Comparison of ENCODE assay signal across 29 cellular contexts in genomic region chr1:19043579-19044443, GRCh38.
DNase-seq lines count a peak whose midpoint lies in the region; ATAC-seq, FAIRE-seq and TF ChIP-seq lines count a peak whose summit lies in the region.
"Had no signal": no experiment of that assay in that cellular context is flagged by ENCODE, and none has a peak within 500 bp of the region (broad histone marks: within the 10 kb centered on the region; RNA-seq: fewer than 3 reads in every experiment).

No MANE protein-coding gene starts in this region.

- DNase-seq in activated naive CD4-positive, alpha-beta T cell treated with anti-CD3 and anti-CD28 coated beads for 36 hours: peak; percentile 2
- DNase-seq in activated naive CD4-positive, alpha-beta T cell treated with anti-CD3 and anti-CD28 coated beads, Interleukin-2, amount 10 ng/mL, durations not matched to agents 7 days and 5 days: no peak
- DNase-seq in WTC11 (ENCODE audit: low spot score) (peak; percentile 4), kidney (peak; percentile 43), spleen (peak; percentile 54), GF-D8 (lab: John Stamatoyannopoulos, UW) (no peak)
- DNase-seq in stimulated activated effector memory CD8-positive, alpha-beta T cell treated with anti-CD3 and anti-CD28 coated beads, Interleukin-12 subunit alpha, Interleukin-12 subunit beta, amount 100 ng/mL, for 72 hours (ENCODE audit: low spot score in 2 of 2): no peak
- DNase-seq in activated CD4-positive, alpha-beta T cell treated with anti-CD3 and anti-CD28 coated beads, Interleukin-2, amount 50 U/mL, for 48 hours: no peak
- DNase-seq: activated CD8-positive, alpha-beta T cell treated with anti-CD3 and anti-CD28 coated beads, Interleukin-2, amount 10 ng/mL, durations not matched to agents 7 days and 5 days; AML-193; amniotic stem cell; brain microvascular endothelial cell; CD4-positive, alpha-beta T cell; gastrocnemius medialis; Kasumi-1; naive thymus-derived CD8-positive, alpha-beta T cell; NCI-H1417 treated with DMSO at 0.1 percent for 48 hours; NCI-H2081; NCI-H526 treated with DMSO at 0.1 percent for 48 hours; retina; Right ventricle myocardium superior; testis had no signal

- no peak for ATAC-seq in WTC11
- no peak for ATAC-seq in stimulated activated effector memory CD8-positive, alpha-beta T cell treated with anti-CD3 and anti-CD28 coated beads, Interleukin-12 subunit alpha, Interleukin-12 subunit beta, amount 100 ng/mL, for 72 hours
- ATAC-seq: A549; activated CD8-positive, alpha-beta T cell treated with anti-CD3 and anti-CD28 coated beads, Interleukin-2, amount 10 ng/mL, durations not matched to agents 7 days and 5 days; gastrocnemius medialis; naive thymus-derived CD8-positive, alpha-beta T cell; Panc1 had no signal

- H3K27me3 Mint-ChIP-seq in activated naive CD4-positive, alpha-beta T cell treated with anti-CD3 and anti-CD28 coated beads for 36 hours (ENCODE audit: low read depth): no peaks in the 10 kb centered on the region
- H3K27me3 Mint-ChIP-seq in activated naive CD4-positive, alpha-beta T cell treated with anti-CD3 and anti-CD28 coated beads, Interleukin-2, amount 10 ng/mL, durations not matched to agents 7 days and 5 days: peaks cover 62% of the 10 kb centered on the region
- no peaks in the 10 kb centered on the region; the same call in 1 of the 2 replicates for H3K27me3 Mint-ChIP-seq in WTC11 (ENCODE audit: low read depth)

- intact Hi-C loops in activated naive CD4-positive, alpha-beta T cell treated with anti-CD3 and anti-CD28 coated beads for 36 hours (cut with micrococcal nuclease): no loop called here
- intact Hi-C loops in kidney (cut with DNase I): no loop called here
- intact Hi-C loops in spleen (cut with DNase I; ENCODE audit: low total_unique reads): no loop called here

- no peak overlapping the region for H3K9ac ChIP-seq in kidney (ENCODE audit: low read length in 2 of 2)

- POLR2A ChIA-PET in WTC11 (lab: Charles Lee): interaction anchor here (1.4 kb wide), 1 partner anchor 18 kb away, joined by 3 read pairs; no protein-coding TSS in a partner anchor

- no peak overlapping the region for H3K27ac ChIP-seq in kidney (ENCODE audit: low read depth in 2 of 2, low read length in 2 of 2)
- no peak overlapping the region for H3K27ac ChIP-seq in spleen
- H3K27ac ChIP-seq: brain microvascular endothelial cell, gastrocnemius medialis, HL-60, testis, vagina had no signal

- H3K36me3 Mint-ChIP-seq in activated naive CD4-positive, alpha-beta T cell treated with anti-CD3 and anti-CD28 coated beads for 36 hours (ENCODE audit: low read depth): no peaks in the 10 kb centered on the region
- H3K36me3 Mint-ChIP-seq in activated naive CD4-positive, alpha-beta T cell treated with anti-CD3 and anti-CD28 coated beads, Interleukin-2, amount 10 ng/mL, durations not matched to agents 7 days and 5 days: no peaks in the 10 kb centered on the region
- H3K36me3 Mint-ChIP-seq in WTC11: no peaks in the 10 kb centered on the region
- H3K36me3 Mint-ChIP-seq in stimulated activated effector memory CD8-positive, alpha-beta T cell treated with anti-CD3 and anti-CD28 coated beads, Interleukin-12 subunit alpha, Interleukin-12 subunit beta, amount 100 ng/mL, for 72 hours: peaks cover 6% of the 10 kb centered on the region
- H3K36me3 Mint-ChIP-seq: naive thymus-derived CD8-positive, alpha-beta T cell had no signal

- no peak overlapping the region for H3K27ac Mint-ChIP-seq in activated naive CD4-positive, alpha-beta T cell treated with anti-CD3 and anti-CD28 coated beads for 36 hours
- H3K27ac Mint-ChIP-seq in activated naive CD4-positive, alpha-beta T cell treated with anti-CD3 and anti-CD28 coated beads, Interleukin-2, amount 10 ng/mL, durations not matched to agents 7 days and 5 days: no peak overlapping the region
- no peak overlapping the region for H3K27ac Mint-ChIP-seq in WTC11
- H3K27ac Mint-ChIP-seq in stimulated activated effector memory CD8-positive, alpha-beta T cell treated with anti-CD3 and anti-CD28 coated beads, Interleukin-12 subunit alpha, Interleukin-12 subunit beta, amount 100 ng/mL, for 72 hours: no peak overlapping the region
- H3K27ac Mint-ChIP-seq: activated CD8-positive, alpha-beta T cell treated with anti-CD3 and anti-CD28 coated beads, Interleukin-2, amount 10 ng/mL, durations not matched to agents 7 days and 5 days; CD4-positive, alpha-beta T cell had no signal

- TF ChIP-seq CTCF in WTC11 (IDR thresholded peaks at IDR 0.05) (no peak), kidney (IDR thresholded peaks at IDR 0.05; ENCODE audit: borderline replicate concordance, extremely low read depth, insufficient read depth) (no peak), spleen (IDR thresholded peaks at IDR 0.05 in 8 of 11, conservative IDR thresholded peaks at IDR 0.05 in 3 of 11) (no peak)

- H3K27me3 ChIP-seq in spleen (replicated peaks in 1 of 7): peaks cover 0 to 28% (median 0%) of the 10 kb centered on the region in 7 donors
- H3K27me3 ChIP-seq: brain microvascular endothelial cell, testis, vagina had no signal

- no peak for TF ChIP-seq POLR2A in spleen (IDR thresholded peaks at IDR 0.05)

- WGBS in spleen, 5 donors: 66 to 80% (median 76%) methylated on average over 16 of the region's 16 CpGs

- H3K9me3 Mint-ChIP-seq in activated naive CD4-positive, alpha-beta T cell treated with anti-CD3 and anti-CD28 coated beads for 36 hours: no peaks in the 10 kb centered on the region
- H3K9me3 Mint-ChIP-seq in activated naive CD4-positive, alpha-beta T cell treated with anti-CD3 and anti-CD28 coated beads, Interleukin-2, amount 10 ng/mL, durations not matched to agents 7 days and 5 days: no peaks in the 10 kb centered on the region
- H3K9me3 Mint-ChIP-seq in WTC11: no peaks in the 10 kb centered on the region
- no peaks in the 10 kb centered on the region for H3K9me3 Mint-ChIP-seq in stimulated activated effector memory CD8-positive, alpha-beta T cell treated with anti-CD3 and anti-CD28 coated beads, Interleukin-12 subunit alpha, Interleukin-12 subunit beta, amount 100 ng/mL, for 72 hours
- H3K9me3 Mint-ChIP-seq: CD4-positive, alpha-beta T cell; naive thymus-derived CD8-positive, alpha-beta T cell had no signal

- H3K4me1 Mint-ChIP-seq in activated naive CD4-positive, alpha-beta T cell treated with anti-CD3 and anti-CD28 coated beads for 36 hours (ENCODE audit: low read depth): no peaks in the 10 kb centered on the region
- peaks cover 3% of the 10 kb centered on the region for H3K4me1 Mint-ChIP-seq in activated naive CD4-positive, alpha-beta T cell treated with anti-CD3 and anti-CD28 coated beads, Interleukin-2, amount 10 ng/mL, durations not matched to agents 7 days and 5 days
- H3K4me1 Mint-ChIP-seq in WTC11: peaks cover 10% of the 10 kb centered on the region
- H3K4me1 Mint-ChIP-seq in stimulated activated effector memory CD8-positive, alpha-beta T cell treated with anti-CD3 and anti-CD28 coated beads, Interleukin-12 subunit alpha, Interleukin-12 subunit beta, amount 100 ng/mL, for 72 hours: peaks cover 28% of the 10 kb centered on the region

- no peak overlapping the region for H3K4me3 Mint-ChIP-seq in activated naive CD4-positive, alpha-beta T cell treated with anti-CD3 and anti-CD28 coated beads for 36 hours
- H3K4me3 Mint-ChIP-seq in activated naive CD4-positive, alpha-beta T cell treated with anti-CD3 and anti-CD28 coated beads, Interleukin-2, amount 10 ng/mL, durations not matched to agents 7 days and 5 days: no peak overlapping the region
- H3K4me3 Mint-ChIP-seq in WTC11: no peak overlapping the region
- H3K4me3 Mint-ChIP-seq in stimulated activated effector memory CD8-positive, alpha-beta T cell treated with anti-CD3 and anti-CD28 coated beads, Interleukin-12 subunit alpha, Interleukin-12 subunit beta, amount 100 ng/mL, for 72 hours: no peak overlapping the region
- H3K4me3 Mint-ChIP-seq: activated CD8-positive, alpha-beta T cell treated with anti-CD3 and anti-CD28 coated beads, Interleukin-2, amount 10 ng/mL, durations not matched to agents 7 days and 5 days; CD4-positive, alpha-beta T cell; naive thymus-derived CD8-positive, alpha-beta T cell had no signal

- FAIRE-seq in kidney (lab: Jason Lieb, UNC): no peak
- FAIRE-seq: A549, GM18507 had no signal

- H3K36me3 ChIP-seq in kidney (ENCODE audit: control insufficient read depth in 1 of 2, insufficient read depth in 2 of 2, low read length in 2 of 2) (no peaks in the 10 kb centered on the region), spleen (no peaks in the 10 kb centered on the region)
- H3K36me3 ChIP-seq: brain microvascular endothelial cell, gastrocnemius medialis, HAP-1, vagina had no signal

- H3K9me3 ChIP-seq in kidney (ENCODE audit: control insufficient read depth in 1 of 2, low read length in 2 of 2): no peaks in the 10 kb centered on the region
- H3K9me3 ChIP-seq in spleen: no peaks in the 10 kb centered on the region
- H3K9me3 ChIP-seq: A549, gastrocnemius medialis, HAP-1, testis, vagina had no signal

- CTCF ChIA-PET in activated naive CD4-positive, alpha-beta T cell treated with anti-CD3 and anti-CD28 coated beads for 36 hours (lab: Charles Lee): interaction anchor here (0.8 to 1.4 kb wide), 3 partner anchors 9 to 160 kb away, joined by 3 read pairs; no protein-coding TSS in a partner anchor
- CTCF ChIA-PET in activated naive CD4-positive, alpha-beta T cell treated with anti-CD3 and anti-CD28 coated beads, Interleukin-2, amount 10 ng/mL, durations not matched to agents 7 days and 5 days (lab: Charles Lee): no interaction called here
- CTCF ChIA-PET in WTC11 (lab: Charles Lee): interaction anchor here (1.0 to 5.6 kb wide), 12 partner anchors 9 to 160 kb away, joined by 3 to 36 read pairs (median 4); no protein-coding TSS in a partner anchor

- H3K4me3 ChIP-seq in kidney (ENCODE audit: low read length in 2 of 2): no peak overlapping the region
- H3K4me3 ChIP-seq in spleen: no peak overlapping the region
- H3K4me3 ChIP-seq: A549, gastrocnemius medialis, HAP-1, smooth muscle cell, testis, vagina had no signal

- H3K4me1 ChIP-seq in kidney (ENCODE audit: control insufficient read depth in 1 of 2, insufficient read depth in 1 of 2, low read depth in 1 of 2, low read length in 2 of 2) (peaks cover 0 to 8% of the 10 kb centered on the region in 2 donors), spleen (peaks cover 0 to 28% (median 12%) of the 10 kb centered on the region in 6 donors)
- H3K4me1 ChIP-seq: gastrocnemius medialis, HAP-1, vagina had no signal

TF ChIP-seq in WTC11, 78 proteins besides CTCF, POLR2A, EP300 and RAD21:
- TF ChIP-seq ZSCAN18 (CRISPR knock-in tag; IDR thresholded peaks at IDR 0.05): no peak
TF ChIP-seq in WTC11: peak in this region for 0.

Comparison
In these comparisons a context has a peak if more than half of its experiments do, and no peak if none do; other contexts are left out.
1. DNase-seq: peak in activated naive CD4-positive, alpha-beta T cell treated with anti-CD3 and anti-CD28 coated beads for 36 hours (single experiment), WTC11 (single experiment), kidney (single experiment) and spleen (single experiment); none in activated naive CD4-positive, alpha-beta T cell treated with anti-CD3 and anti-CD28 coated beads, Interleukin-2, amount 10 ng/mL, durations not matched to agents 7 days and 5 days (single experiment), stimulated activated effector memory CD8-positive, alpha-beta T cell treated with anti-CD3 and anti-CD28 coated beads, Interleukin-12 subunit alpha, Interleukin-12 subunit beta, amount 100 ng/mL, for 72 hours (0 of 2), GF-D8 (single experiment) and activated CD4-positive, alpha-beta T cell treated with anti-CD3 and anti-CD28 coated beads, Interleukin-2, amount 50 U/mL, for 48 hours (0 of 2).